12 cellular contexts compared by ENCODE assay signal in the genomic region with DNA sequence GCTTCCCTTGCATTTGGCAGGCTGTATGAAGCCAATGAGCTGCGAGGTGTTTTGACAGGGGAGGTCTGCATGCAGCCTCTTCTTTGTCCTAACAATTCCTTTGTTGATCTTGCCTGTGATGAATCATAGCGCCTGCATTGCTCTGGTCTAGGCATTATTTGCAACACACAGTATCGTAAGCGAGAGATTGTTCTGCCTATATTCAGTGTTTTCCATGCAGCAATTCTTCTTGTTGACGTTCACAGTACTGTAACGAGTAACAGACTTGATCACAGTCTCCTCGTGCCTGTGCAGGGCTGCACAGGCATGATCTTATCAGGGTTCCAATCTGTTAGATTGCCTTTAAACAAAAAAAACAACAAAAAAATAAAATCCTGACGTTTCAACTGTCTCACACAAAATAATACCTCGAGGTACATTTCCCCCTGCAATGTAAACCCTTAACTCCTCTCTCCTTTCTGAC. TPM values are rescaled to one million over a fixed set of nuclear protein-coding genes. Genes with fewer than 3 reads are reported as not detected.
A peak's percentile ranks its signal among the peaks of the same experiment; 100 is the strongest.
DNase-seq lines count a peak whose midpoint lies in the region; ATAC-seq and TF ChIP-seq lines count a peak whose summit lies in the region.
"Had no signal": no experiment of that assay in that cellular context is flagged by ENCODE, and none has a peak within 500 bp of the region (broad histone marks: within the 10 kb centered on the region; RNA-seq: fewer than 3 reads in every experiment).

No MANE protein-coding gene starts in this region.

- ATAC-seq in WTC11 (no peak; the same call in 1 of the 2 replicates), left ventricle myocardium superior (no peak), HG02798 (IDR thresholded peaks at IDR 0.05; ENCODE audit: poor library complexity, unreplicated experiment) (no peak)
- ATAC-seq in naive thymus-derived CD8-positive, alpha-beta T cell, result peak; percentile 50 to 64

- peaks cover 62% of the 10 kb centered on the region for H3K4me1 Mint-ChIP-seq in WTC11
- H3K4me1 Mint-ChIP-seq in naive thymus-derived CD8-positive, alpha-beta T cell, result peaks cover 48 to 94% (median 91%) of the 10 kb centered on the region in 4 donors

- no peak overlapping the region for H3K4me3 Mint-ChIP-seq in WTC11
- peak overlapping the region; percentile 44 to 92 (median 78) for H3K4me3 Mint-ChIP-seq in naive thymus-derived CD8-positive, alpha-beta T cell

- H3K27ac Mint-ChIP-seq in WTC11, result peak overlapping the region; percentile 54; the same call in 1 of the 2 replicates
- H3K27ac Mint-ChIP-seq in naive thymus-derived CD8-positive, alpha-beta T cell, result peak overlapping the region; percentile 80 to 99 (median 95)

- no peaks in the 10 kb centered on the region for H3K9me3 Mint-ChIP-seq in WTC11
- no peaks in the 10 kb centered on the region for H3K9me3 Mint-ChIP-seq in naive thymus-derived CD8-positive, alpha-beta T cell

- intact Hi-C loops in left ventricle myocardium superior (cut with micrococcal nuclease), result no loop called here

- no peaks in the 10 kb centered on the region; the same call in none of the 2 replicates for H3K36me3 ChIP-seq in H7 (replicated peaks; ENCODE audit: control insufficient read depth, insufficient read depth, low read length)
- H3K36me3 ChIP-seq in effector memory CD4-positive, alpha-beta T cell (ENCODE audit: control insufficient read depth, insufficient read depth, low read length), result no peaks in the 10 kb centered on the region
- H3K36me3 ChIP-seq: SJCRH30 had no signal

- no peaks in the 10 kb centered on the region for H3K27me3 Mint-ChIP-seq in WTC11 (ENCODE audit: low read depth)
- H3K27me3 Mint-ChIP-seq in naive thymus-derived CD8-positive, alpha-beta T cell, result no peaks in the 10 kb centered on the region

- no peaks in the 10 kb centered on the region for H3K9me3 ChIP-seq in effector memory CD4-positive, alpha-beta T cell (ENCODE audit: control insufficient read depth, low read length)
- H3K9me3 ChIP-seq: SJCRH30 had no signal

- POLR2A ChIA-PET in WTC11 (lab: Charles Lee), result no interaction called here
- POLR2A ChIA-PET in naive thymus-derived CD8-positive, alpha-beta T cell (lab: Charles Lee), result interaction anchor here (1.0 to 3.9 kb wide), 2 partner anchors 14 to 288 kb away, joined by 3 to 36 read pairs; a partner anchor contains a TSS

- DNase-seq in H7 (peak; percentile 40), WTC11 (ENCODE audit: low spot score) (no peak), NCI-H128 (lab: John Stamatoyannopoulos, UW; ENCODE audit: unreplicated experiment) (no peak), left ventricle myocardium superior (no peak), NCI-H1694 (lab: John Stamatoyannopoulos, UW) (no peak)
- no peak for DNase-seq in effector memory CD4-positive, alpha-beta T cell
- peak in 2 of 10 donors; percentile 67 to 72 for DNase-seq in naive thymus-derived CD8-positive, alpha-beta T cell
- DNase-seq: effector CD4-positive, alpha-beta T cell; kidney; NCI-H524; SJCRH30 had no signal

- H3K27ac ChIP-seq in effector memory CD4-positive, alpha-beta T cell (ENCODE audit: insufficient read depth, low read length, poor library complexity, severe bottlenecking), result peak overlapping the region; percentile 40
- H3K27ac ChIP-seq: SJCRH30 had no signal

- H3K36me3 Mint-ChIP-seq in WTC11, result no peaks in the 10 kb centered on the region; the same call in 1 of the 2 replicates
- H3K36me3 Mint-ChIP-seq in naive thymus-derived CD8-positive, alpha-beta T cell, result peaks cover 0 to 7% (median 5%) of the 10 kb centered on the region in 3 donors

- CTCF ChIA-PET in WTC11 (lab: Charles Lee), result no interaction called here

- no peaks in the 10 kb centered on the region for H3K27me3 ChIP-seq in H7 (ENCODE audit: control insufficient read depth, insufficient read depth, low read length)
- H3K27me3 ChIP-seq in effector memory CD4-positive, alpha-beta T cell (replicated peaks; ENCODE audit: control insufficient read depth, insufficient read depth, low read length, poor library complexity, severe bottlenecking), result no peaks in the 10 kb centered on the region
- H3K27me3 ChIP-seq: SJCRH30 had no signal

- no peak overlapping the region for H3K4me3 ChIP-seq in H7 (ENCODE audit: insufficient read depth, low read depth, low read length)
- H3K4me3 ChIP-seq in effector memory CD4-positive, alpha-beta T cell (ENCODE audit: insufficient read depth, low read depth, low read length, poor library complexity, severe bottlenecking), result peak overlapping the region; percentile 12
- H3K4me3 ChIP-seq: SJCRH30 had no signal

- peaks cover 68% of the 10 kb centered on the region for H3K4me1 ChIP-seq in effector memory CD4-positive, alpha-beta T cell (ENCODE audit: control insufficient read depth, insufficient read depth, low read length, poor library complexity, severe bottlenecking)

- TF ChIP-seq CTCF in WTC11 (IDR thresholded peaks at IDR 0.05), result no peak

TF ChIP-seq in WTC11, 78 proteins besides CTCF, POLR2A, EP300 and RAD21 (continues in another document):
- TF ChIP-seq, protein P1, sequence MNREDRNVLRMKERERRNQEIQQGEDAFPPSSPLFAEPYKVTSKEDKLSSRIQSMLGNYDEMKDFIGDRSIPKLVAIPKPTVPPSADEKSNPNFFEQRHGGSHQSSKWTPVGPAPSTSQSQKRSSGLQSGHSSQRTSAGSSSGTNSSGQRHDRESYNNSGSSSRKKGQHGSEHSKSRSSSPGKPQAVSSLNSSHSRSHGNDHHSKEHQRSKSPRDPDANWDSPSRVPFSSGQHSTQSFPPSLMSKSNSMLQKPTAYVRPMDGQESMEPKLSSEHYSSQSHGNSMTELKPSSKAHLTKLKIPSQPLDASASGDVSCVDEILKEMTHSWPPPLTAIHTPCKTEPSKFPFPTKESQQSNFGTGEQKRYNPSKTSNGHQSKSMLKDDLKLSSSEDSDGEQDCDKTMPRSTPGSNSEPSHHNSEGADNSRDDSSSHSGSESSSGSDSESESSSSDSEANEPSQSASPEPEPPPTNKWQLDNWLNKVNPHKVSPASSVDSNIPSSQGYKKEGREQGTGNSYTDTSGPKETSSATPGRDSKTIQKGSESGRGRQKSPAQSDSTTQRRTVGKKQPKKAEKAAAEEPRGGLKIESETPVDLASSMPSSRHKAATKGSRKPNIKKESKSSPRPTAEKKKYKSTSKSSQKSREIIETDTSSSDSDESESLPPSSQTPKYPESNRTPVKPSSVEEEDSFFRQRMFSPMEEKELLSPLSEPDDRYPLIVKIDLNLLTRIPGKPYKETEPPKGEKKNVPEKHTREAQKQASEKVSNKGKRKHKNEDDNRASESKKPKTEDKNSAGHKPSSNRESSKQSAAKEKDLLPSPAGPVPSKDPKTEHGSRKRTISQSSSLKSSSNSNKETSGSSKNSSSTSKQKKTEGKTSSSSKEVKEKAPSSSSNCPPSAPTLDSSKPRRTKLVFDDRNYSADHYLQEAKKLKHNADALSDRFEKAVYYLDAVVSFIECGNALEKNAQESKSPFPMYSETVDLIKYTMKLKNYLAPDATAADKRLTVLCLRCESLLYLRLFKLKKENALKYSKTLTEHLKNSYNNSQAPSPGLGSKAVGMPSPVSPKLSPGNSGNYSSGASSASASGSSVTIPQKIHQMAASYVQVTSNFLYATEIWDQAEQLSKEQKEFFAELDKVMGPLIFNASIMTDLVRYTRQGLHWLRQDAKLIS (CRISPR knock-in tag; IDR thresholded peaks at IDR 0.05; ENCODE audit: borderline replicate concordance), result no peak
- no peak for TF ChIP-seq TP53 (CRISPR knock-in tag; IDR thresholded peaks at IDR 0.05)
- no peak for TF ChIP-seq TEAD4 (CRISPR knock-in tag; IDR thresholded peaks at IDR 0.05)
- TF ChIP-seq MXD4 (CRISPR knock-in tag; IDR thresholded peaks at IDR 0.05; ENCODE audit: borderline replicate concordance), result no peak
- TF ChIP-seq, protein P2, sequence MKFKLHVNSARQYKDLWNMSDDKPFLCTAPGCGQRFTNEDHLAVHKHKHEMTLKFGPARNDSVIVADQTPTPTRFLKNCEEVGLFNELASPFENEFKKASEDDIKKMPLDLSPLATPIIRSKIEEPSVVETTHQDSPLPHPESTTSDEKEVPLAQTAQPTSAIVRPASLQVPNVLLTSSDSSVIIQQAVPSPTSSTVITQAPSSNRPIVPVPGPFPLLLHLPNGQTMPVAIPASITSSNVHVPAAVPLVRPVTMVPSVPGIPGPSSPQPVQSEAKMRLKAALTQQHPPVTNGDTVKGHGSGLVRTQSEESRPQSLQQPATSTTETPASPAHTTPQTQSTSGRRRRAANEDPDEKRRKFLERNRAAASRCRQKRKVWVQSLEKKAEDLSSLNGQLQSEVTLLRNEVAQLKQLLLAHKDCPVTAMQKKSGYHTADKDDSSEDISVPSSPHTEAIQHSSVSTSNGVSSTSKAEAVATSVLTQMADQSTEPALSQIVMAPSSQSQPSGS (CRISPR knock-in tag; IDR thresholded peaks at IDR 0.05; ENCODE audit: borderline replicate concordance, low read depth), result no peak
- TF ChIP-seq NR2C2 (CRISPR knock-in tag; IDR thresholded peaks at IDR 0.05), result no peak
- TF ChIP-seq, protein P3, sequence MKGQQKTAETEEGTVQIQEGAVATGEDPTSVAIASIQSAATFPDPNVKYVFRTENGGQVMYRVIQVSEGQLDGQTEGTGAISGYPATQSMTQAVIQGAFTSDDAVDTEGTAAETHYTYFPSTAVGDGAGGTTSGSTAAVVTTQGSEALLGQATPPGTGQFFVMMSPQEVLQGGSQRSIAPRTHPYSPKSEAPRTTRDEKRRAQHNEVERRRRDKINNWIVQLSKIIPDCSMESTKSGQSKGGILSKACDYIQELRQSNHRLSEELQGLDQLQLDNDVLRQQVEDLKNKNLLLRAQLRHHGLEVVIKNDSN (CRISPR knock-in tag; IDR thresholded peaks at IDR 0.05), result no peak
- TF ChIP-seq, protein P4, sequence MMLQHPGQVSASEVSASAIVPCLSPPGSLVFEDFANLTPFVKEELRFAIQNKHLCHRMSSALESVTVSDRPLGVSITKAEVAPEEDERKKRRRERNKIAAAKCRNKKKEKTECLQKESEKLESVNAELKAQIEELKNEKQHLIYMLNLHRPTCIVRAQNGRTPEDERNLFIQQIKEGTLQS (CRISPR knock-in tag; conservative IDR thresholded peaks at IDR 0.05), result no peak

RNA-seq across cellular contexts. Expression of a gene that starts 13.9 kb away (rescaled TPM):
- 208 and 251 TPM in 2 replicates for total RNA-seq in H7 (2014; rRNA removed; shearing (Covaris generic))
- total RNA-seq in WTC11 (2021) (133 to 154 TPM (median 136 TPM) in 3 replicates), left ventricle myocardium superior (56.6 TPM)
- total RNA-seq in naive thymus-derived CD8-positive, alpha-beta T cell, result 10 to 100 TPM; 63.2 to 65.6 TPM
- 100 to 1,000 TPM in 1 of 3 donors, 10 to 100 TPM in 2; 97.0 to 130 (median 100.0) TPM for polyA plus RNA-seq in naive thymus-derived CD8-positive, alpha-beta T cell

RNA-seq across cellular contexts. Expression of a gene that starts 38.0 kb away (rescaled TPM):
- 75.9 and 113 TPM in 2 replicates for total RNA-seq in H7 (2014; rRNA removed; shearing (Covaris generic))
- total RNA-seq in WTC11 (2021) (81.8 to 96.9 TPM (median 93.0 TPM) in 3 replicates), left ventricle myocardium superior (40.8 TPM)
- 100 to 1,000 TPM; 117 to 118 TPM for total RNA-seq in naive thymus-derived CD8-positive, alpha-beta T cell
- 10 to 100 TPM; 53.3 to 63.3 (median 62.0) TPM for polyA plus RNA-seq in naive thymus-derived CD8-positive, alpha-beta T cell

Comparison
In these comparisons a context has a peak if more than half of its experiments do, and no peak if none do; other contexts are left out.
1. ATAC-seq: peak in naive thymus-derived CD8-positive, alpha-beta T cell (2 of 2); none in WTC11 (single experiment), left ventricle myocardium superior (single experiment) and HG02798 (single experiment).